35 cellular contexts compared by ENCODE assay signal in the genomic region with DNA sequence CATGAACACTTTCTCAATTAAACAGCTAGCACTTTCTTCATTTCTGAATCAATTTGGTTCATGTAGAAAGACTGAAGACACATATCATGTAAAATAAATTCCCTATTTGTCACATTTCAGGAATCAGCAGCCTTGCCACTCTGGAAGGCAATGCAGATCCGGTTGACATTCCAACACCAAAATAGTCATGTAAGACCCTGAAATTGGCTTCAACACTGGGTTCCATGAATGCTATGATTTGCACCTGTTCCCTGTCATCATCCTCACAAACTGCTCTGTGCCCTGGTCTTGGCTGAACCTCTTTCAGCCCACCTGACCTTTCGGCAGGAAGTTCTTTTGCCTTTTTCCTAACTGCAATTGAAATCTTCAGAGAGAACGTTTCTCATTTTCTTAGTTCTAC.
"Had no signal": no experiment of that assay in that cellular context is flagged by ENCODE, and none has a peak within 500 bp of the region (broad histone marks: within the 10 kb centered on the region; RNA-seq: fewer than 3 reads in every experiment).

No MANE protein-coding gene starts in this region.

- H3K4me1 ChIP-seq: ascending aorta, breast epithelium, colonic mucosa, esophagus squamous epithelium, gastroesophageal sphincter, heart right ventricle had no signal

- H3K27me3 Mint-ChIP-seq: activated CD4-positive, alpha-beta memory T cell treated with anti-CD3 and anti-CD28 coated beads for 36 hours; activated CD4-positive, alpha-beta T cell treated with anti-CD3 and anti-CD28 coated beads for 36 hours; activated CD4-positive, alpha-beta T cell treated with anti-CD3 and anti-CD28 coated beads, Interleukin-2, amount 10 ng/mL, durations not matched to agents 24 days and 14 days; activated CD8-positive, alpha-beta memory T cell treated with anti-CD3 and anti-CD28 coated beads, Interleukin-2, amount 10 ng/mL, durations not matched to agents 7 days and 5 days; activated naive CD4-positive, alpha-beta T cell treated with anti-CD3 and anti-CD28 coated beads, Interleukin-2, amount 10 ng/mL, durations not matched to agents 7 days and 5 days; activated naive CD8-positive, alpha-beta T cell treated with anti-CD3 and anti-CD28 coated beads, Interleukin-2, amount 10 ng/mL, durations not matched to agents 7 days and 5 days; brain; T-helper 17 cell had no signal

- H3K27ac Mint-ChIP-seq: activated CD4-positive, alpha-beta memory T cell treated with anti-CD3 and anti-CD28 coated beads for 36 hours; activated CD4-positive, alpha-beta T cell treated with anti-CD3 and anti-CD28 coated beads for 36 hours; activated CD4-positive, alpha-beta T cell treated with anti-CD3 and anti-CD28 coated beads, Interleukin-2, amount 10 ng/mL, durations not matched to agents 24 days and 14 days; activated CD8-positive, alpha-beta memory T cell treated with anti-CD3 and anti-CD28 coated beads, Interleukin-2, amount 10 ng/mL, durations not matched to agents 7 days and 5 days; activated CD8-positive, alpha-beta T cell treated with anti-CD3 and anti-CD28 coated beads, Interleukin-2, amount 10 ng/mL, durations not matched to agents 7 days and 5 days; activated naive CD4-positive, alpha-beta T cell treated with anti-CD3 and anti-CD28 coated beads, Interleukin-2, amount 10 ng/mL, durations not matched to agents 7 days and 5 days; activated naive CD4-positive, alpha-beta T cell treated with anti-CD3 and anti-CD28 coated beads, Interleukin-2, amount 50 U/mL, for 72 hours; activated naive CD8-positive, alpha-beta T cell treated with anti-CD3 and anti-CD28 coated beads, Interleukin-2, amount 10 ng/mL, durations not matched to agents 7 days and 5 days; activated T-helper 1 cell treated with anti-CD3 and anti-CD28 coated beads, Interleukin-12 subunit alpha, Interleukin-12 subunit beta, Interleukin-2, Interleukin-4 antibody, amounts not matched to agents 30 ng/mL and 10 ng/mL and 1 ng/mL, durations not matched to agents 14 hours and 24 hours and 36 hours; brain; T-helper 17 cell; T-helper 2 cell treated with Interferon-gamma antibody and Interleukin-4, amounts not matched to agents 5 μg/mL and 100 μg/mL, for 36 hours had no signal

- H3K9me3 Mint-ChIP-seq: brain had no signal

- H3K4me3 ChIP-seq: ascending aorta, breast epithelium, cardiac muscle cell, colonic mucosa, esophagus squamous epithelium, gastroesophageal sphincter, heart right ventricle had no signal

- H3K36me3 ChIP-seq: ascending aorta, breast epithelium, cardiac muscle cell, colonic mucosa, esophagus squamous epithelium, gastroesophageal sphincter, heart right ventricle, WERI-Rb-1 had no signal

- H3K9me3 ChIP-seq: ascending aorta, breast epithelium, colonic mucosa, esophagus squamous epithelium, gastroesophageal sphincter, heart right ventricle had no signal

- ATAC-seq: activated CD4-positive, alpha-beta T cell treated with anti-CD3 and anti-CD28 coated beads for 36 hours; activated CD8-positive, alpha-beta memory T cell treated with anti-CD3 and anti-CD28 coated beads, Interleukin-2, amount 10 ng/mL, durations not matched to agents 7 days and 5 days; activated CD8-positive, alpha-beta T cell treated with anti-CD3 and anti-CD28 coated beads, Interleukin-2, amount 10 ng/mL, durations not matched to agents 7 days and 5 days; activated naive CD4-positive, alpha-beta T cell treated with anti-CD3 and anti-CD28 coated beads, Interleukin-2, amount 50 U/mL, for 72 hours; gastroesophageal sphincter; heart right ventricle; T-helper 17 cell had no signal

- FAIRE-seq: endometrium, endothelial cell of umbilical vein had no signal

- DNase-seq: activated CD4-positive, alpha-beta memory T cell treated with anti-CD3 and anti-CD28 coated beads for 36 hours; activated CD4-positive, alpha-beta T cell treated with anti-CD3 and anti-CD28 coated beads for 36 hours; activated CD4-positive, alpha-beta T cell treated with anti-CD3 and anti-CD28 coated beads, Interleukin-2, amount 10 ng/mL, durations not matched to agents 24 days and 14 days; activated CD4-positive, CD25-positive, alpha-beta regulatory T cell; activated CD4-positive, CD25-positive, alpha-beta regulatory T cell treated with anti-CD3 and anti-CD28 coated beads, Interleukin-2, amount 50 U/mL, for 72 hours; activated CD8-positive, alpha-beta memory T cell treated with anti-CD3 and anti-CD28 coated beads, Interleukin-2, amount 10 ng/mL, durations not matched to agents 7 days and 5 days; activated CD8-positive, alpha-beta memory T cell treated with anti-CD3 and anti-CD28 coated beads, Interleukin-2, amount 50 U/mL, for 4 hours; activated CD8-positive, alpha-beta T cell treated with anti-CD3 and anti-CD28 coated beads, Interleukin-2, amount 10 ng/mL, durations not matched to agents 7 days and 5 days; activated gamma-delta T cell; activated naive CD4-positive, alpha-beta T cell; activated naive CD4-positive, alpha-beta T cell treated with anti-CD3 and anti-CD28 coated beads, Interleukin-2, amount 10 ng/mL, durations not matched to agents 7 days and 5 days; activated naive CD8-positive, alpha-beta T cell treated with anti-CD3 and anti-CD28 coated beads, Interleukin-2, amount 10 ng/mL, durations not matched to agents 7 days and 5 days; activated T-cell treated with anti-CD3 and anti-CD28 coated beads, Interleukin-2, amount 50 U/mL, for 1 hour; activated T-cell treated with anti-CD3 and anti-CD28 coated beads, Interleukin-2, amount 50 U/mL, for 48 hours; central memory CD4-positive, alpha-beta T cell; cerebellar nuclear complex; colonic mucosa; effector CD8-positive, alpha-beta T cell; esophagus squamous epithelium; foreskin melanocyte; heart right ventricle; T-helper 17 cell; T1000; WERI-Rb-1 had no signal

- H3K36me3 Mint-ChIP-seq: activated CD4-positive, alpha-beta memory T cell treated with anti-CD3 and anti-CD28 coated beads for 36 hours; activated CD8-positive, alpha-beta memory T cell treated with anti-CD3 and anti-CD28 coated beads, Interleukin-2, amount 10 ng/mL, durations not matched to agents 7 days and 5 days; activated naive CD4-positive, alpha-beta T cell treated with anti-CD3 and anti-CD28 coated beads, Interleukin-2, amount 10 ng/mL, durations not matched to agents 7 days and 5 days; activated naive CD8-positive, alpha-beta T cell treated with anti-CD3 and anti-CD28 coated beads, Interleukin-2, amount 10 ng/mL, durations not matched to agents 7 days and 5 days; brain had no signal

- H3K27me3 ChIP-seq: ascending aorta, breast epithelium, cardiac muscle cell, colonic mucosa, esophagus squamous epithelium, gastroesophageal sphincter, heart right ventricle had no signal

- H3K27ac ChIP-seq: ascending aorta, breast epithelium, cardiac muscle cell, colonic mucosa, epithelial cell of prostate, esophagus squamous epithelium, gastroesophageal sphincter, heart right ventricle, WERI-Rb-1 had no signal

- H3K4me1 Mint-ChIP-seq: activated CD4-positive, alpha-beta T cell treated with anti-CD3 and anti-CD28 coated beads for 36 hours; activated CD4-positive, alpha-beta T cell treated with anti-CD3 and anti-CD28 coated beads, Interleukin-2, amount 10 ng/mL, durations not matched to agents 24 days and 14 days; activated CD8-positive, alpha-beta memory T cell treated with anti-CD3 and anti-CD28 coated beads, Interleukin-2, amount 10 ng/mL, durations not matched to agents 7 days and 5 days; activated naive CD4-positive, alpha-beta T cell treated with anti-CD3 and anti-CD28 coated beads, Interleukin-2, amount 10 ng/mL, durations not matched to agents 7 days and 5 days; activated naive CD8-positive, alpha-beta T cell treated with anti-CD3 and anti-CD28 coated beads, Interleukin-2, amount 10 ng/mL, durations not matched to agents 7 days and 5 days; brain; T-helper 17 cell had no signal

- H3K4me3 Mint-ChIP-seq: activated CD4-positive, alpha-beta memory T cell treated with anti-CD3 and anti-CD28 coated beads for 36 hours; activated CD4-positive, alpha-beta T cell treated with anti-CD3 and anti-CD28 coated beads for 36 hours; activated CD4-positive, alpha-beta T cell treated with anti-CD3 and anti-CD28 coated beads, Interleukin-2, amount 10 ng/mL, durations not matched to agents 24 days and 14 days; activated CD8-positive, alpha-beta memory T cell treated with anti-CD3 and anti-CD28 coated beads, Interleukin-2, amount 10 ng/mL, durations not matched to agents 7 days and 5 days; activated CD8-positive, alpha-beta T cell treated with anti-CD3 and anti-CD28 coated beads, Interleukin-2, amount 10 ng/mL, durations not matched to agents 7 days and 5 days; activated naive CD4-positive, alpha-beta T cell treated with anti-CD3 and anti-CD28 coated beads, Interleukin-2, amount 10 ng/mL, durations not matched to agents 7 days and 5 days; activated naive CD8-positive, alpha-beta T cell treated with anti-CD3 and anti-CD28 coated beads, Interleukin-2, amount 10 ng/mL, durations not matched to agents 7 days and 5 days; activated T-helper 1 cell treated with anti-CD3 and anti-CD28 coated beads, Interleukin-12 subunit alpha, Interleukin-12 subunit beta, Interleukin-2, Interleukin-4 antibody, amounts not matched to agents 30 ng/mL and 10 ng/mL and 1 ng/mL, durations not matched to agents 14 hours and 24 hours and 36 hours; brain; T-helper 17 cell; T-helper 2 cell treated with Interferon-gamma antibody and Interleukin-4, amounts not matched to agents 5 μg/mL and 100 μg/mL, for 36 hours had no signal
